Comparison of ENCODE assay signal across 9 cellular contexts in the genomic region with DNA sequence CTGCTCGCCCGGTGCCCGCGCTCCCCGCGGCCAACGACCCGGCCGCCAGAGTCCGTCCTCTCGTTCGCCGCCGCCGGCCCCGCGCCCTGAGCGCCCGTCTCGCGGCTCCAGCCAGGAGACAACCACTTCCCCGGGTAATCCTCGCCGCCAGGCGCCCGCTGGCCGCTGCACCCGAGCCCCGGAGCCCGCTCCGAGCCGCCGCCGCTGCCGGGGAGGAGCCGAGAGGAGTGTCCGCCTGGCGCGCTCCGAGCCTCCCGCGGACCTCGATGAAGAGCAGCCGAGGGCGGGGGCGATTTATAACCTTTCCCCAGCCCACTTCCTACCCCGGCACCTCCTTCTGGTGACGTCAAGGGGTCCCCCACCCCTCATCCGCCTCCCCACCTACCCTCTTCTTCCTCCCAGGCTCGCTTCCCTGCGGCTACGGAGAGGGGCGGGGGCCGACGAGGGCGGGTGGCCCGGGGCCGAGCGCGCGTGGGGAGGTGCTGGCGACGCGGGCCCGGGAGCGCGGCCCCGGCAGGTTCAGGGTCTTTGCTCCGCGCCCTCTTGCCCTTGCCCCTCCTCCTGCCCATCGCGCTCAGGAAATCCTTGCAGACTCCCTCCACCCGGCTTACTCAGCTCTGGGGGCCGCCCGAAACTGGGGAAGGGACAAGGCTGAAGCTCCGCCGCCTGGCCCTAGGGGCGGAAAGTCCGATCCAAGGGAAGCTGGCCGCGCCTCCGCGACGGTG. TPM values are rescaled to one million over a fixed set of nuclear protein-coding genes. Genes with fewer than 3 reads are reported as not detected.
DNase-seq lines count a peak whose midpoint lies in the region; ATAC-seq and TF ChIP-seq lines count a peak whose summit lies in the region.
"Had no signal": no experiment of that assay in that cellular context is flagged by ENCODE, and none has a peak within 500 bp of the region (broad histone marks: within the 10 kb centered on the region; RNA-seq: fewer than 3 reads in every experiment).

FLT1 (minus strand) TSS at position 268 of the 725 bp plus-strand sequence. CDS start 285 bp downstream, outside the sequence.

- POLR2A ChIA-PET in PC-9 (lab: Charles Lee; ENCODE audit: unreplicated experiment): no interaction called here

- no peaks in the 10 kb centered on the region for H3K9me3 ChIP-seq in SJSA1 (replicated peaks)
- H3K9me3 ChIP-seq in lower lobe of right lung: no peaks in the 10 kb centered on the region
- H3K9me3 ChIP-seq in PC-9 (ENCODE audit: insufficient read depth, low read depth): no peaks in the 10 kb centered on the region

- peak within 1 kb of the TSS; percentile 49 for H3K4me3 ChIP-seq in SJSA1
- H3K4me3 ChIP-seq in lower lobe of right lung: peak within 1 kb of the TSS; percentile 64
- H3K4me3 ChIP-seq in PC-9: no peak within 1 kb of the TSS

- H3K4me1 Mint-ChIP-seq in dendritic cell treated with granulocyte-macrophage colony-stimulating factor and Interleukin-4, amounts not matched to agents 40 ng/mL and 50 ng/mL, for 4 days (ENCODE audit: low read depth): peaks cover 31% of the 10 kb centered on the region

- H3K79me2 ChIP-seq in PC-9 (ENCODE audit: low read depth): no peaks in the 10 kb centered on the region

- no peaks in the 10 kb centered on the region for H3F3A ChIP-seq in PC-9 (ENCODE audit: insufficient read depth, low read depth)

- peak; percentile 11 for TF ChIP-seq CTCF in lower lobe of right lung (IDR thresholded peaks at IDR 0.05)
- TF ChIP-seq CTCF in PC-9 (conservative IDR thresholded peaks at IDR 0.05): no peak

- H4K20me1 ChIP-seq in PC-9 (ENCODE audit: insufficient read depth): no peaks in the 10 kb centered on the region

- no peaks in the 10 kb centered on the region for H3K36me3 ChIP-seq in SJSA1
- H3K36me3 ChIP-seq in lower lobe of right lung: no peaks in the 10 kb centered on the region
- no peaks in the 10 kb centered on the region for H3K36me3 ChIP-seq in PC-9 (ENCODE audit: low read depth)

- peak within 1 kb of the TSS; percentile 77 for H3K4me3 Mint-ChIP-seq in dendritic cell treated with granulocyte-macrophage colony-stimulating factor and Interleukin-4, amounts not matched to agents 40 ng/mL and 50 ng/mL, for 4 days

- peak within 1 kb of the TSS; percentile 50 for H3K27ac Mint-ChIP-seq in dendritic cell treated with granulocyte-macrophage colony-stimulating factor and Interleukin-4, amounts not matched to agents 40 ng/mL and 50 ng/mL, for 4 days

- H3K27me3 ChIP-seq in SJSA1 (replicated peaks) (peaks cover 39% of the 10 kb centered on the region), lower lobe of right lung (ENCODE audit: low read depth) (peaks cover 63% of the 10 kb centered on the region), PC-9 (ENCODE audit: insufficient read depth, low read depth) (peaks cover 71% of the 10 kb centered on the region)

- H3K9me2 ChIP-seq in PC-9 (ENCODE audit: insufficient read depth): no peaks in the 10 kb centered on the region

- no TSS peak for BruUV-seq in PC-9 (replicated peaks; lab: Mats Ljungman, UMichigan)

- DNase-seq in DMS 273 (lab: John Stamatoyannopoulos, UW; ENCODE audit: unreplicated experiment) (peak; percentile 59), DMS 273 treated with DMSO at 0.1 percent for 48 hours (lab: John Stamatoyannopoulos, UW) (no peak), SJSA1 (ENCODE audit: low read depth in 1 of 2, low spot score in 2 of 2) (peak in 1 of 2 experiments; percentile 28), lower lobe of right lung (peak; percentile 67), PC-9 (no peak)
- DNase-seq in stimulated activated CD8-positive, alpha-beta memory T cell treated with anti-CD3 and anti-CD28 coated beads, Interleukin-2, amount 100 ng/mL, for 48 hours (ENCODE audit: low read depth in 2 of 2): peak; percentile 30 to 39

- H3K4me1 ChIP-seq in SJSA1 (replicated peaks) (peaks cover 29% of the 10 kb centered on the region), lower lobe of right lung (peaks cover 35% of the 10 kb centered on the region), PC-9 (replicated peaks; ENCODE audit: insufficient read depth) (no peaks in the 10 kb centered on the region)

- ATAC-seq in lower lobe of right lung (peak; percentile 76 to 78), HG02973 (IDR thresholded peaks at IDR 0.05; ENCODE audit: unreplicated experiment) (no peak)

- H3K27ac ChIP-seq in SJSA1: no peak within 1 kb of the TSS
- peak within 1 kb of the TSS; percentile 70 for H3K27ac ChIP-seq in lower lobe of right lung
- H3K27ac ChIP-seq in PC-9: no peak within 1 kb of the TSS
- H3K27ac ChIP-seq: 22Rv1 had no signal

- H3K27me3 Mint-ChIP-seq in dendritic cell treated with granulocyte-macrophage colony-stimulating factor and Interleukin-4, amounts not matched to agents 40 ng/mL and 50 ng/mL, for 4 days: peaks cover 72% of the 10 kb centered on the region

- H3K4me2 ChIP-seq in PC-9: no peak within 1 kb of the TSS

- H3K9me3 Mint-ChIP-seq in dendritic cell treated with granulocyte-macrophage colony-stimulating factor and Interleukin-4, amounts not matched to agents 40 ng/mL and 50 ng/mL, for 4 days: no peaks in the 10 kb centered on the region

- CTCF ChIA-PET in PC-9 (lab: Charles Lee): no interaction called here

- intact Hi-C loops in dendritic cell treated with granulocyte-macrophage colony-stimulating factor and Interleukin-4, amounts not matched to agents 40 ng/mL and 50 ng/mL, for 4 days (cut with micrococcal nuclease): loop anchor here (5.0 kb wide), 1 partner anchor 37 kb away; no protein-coding TSS in a partner anchor
- intact Hi-C loops in lower lobe of right lung (cut with DNase I) (no loop called here), PC-9 (cut with micrococcal nuclease; ENCODE audit: unreplicated experiment) (no loop called here)

- no peak within 1 kb of the TSS for H2AFZ ChIP-seq in PC-9

- H3K36me3 Mint-ChIP-seq in dendritic cell treated with granulocyte-macrophage colony-stimulating factor and Interleukin-4, amounts not matched to agents 40 ng/mL and 50 ng/mL, for 4 days (ENCODE audit: low read depth): no peaks in the 10 kb centered on the region

RNA-seq across cellular contexts. Expression of gene FLT1, which starts in this region (rescaled TPM):
- total RNA-seq in SJSA1 (2014; rRNA removed; shearing (Covaris generic)): 1.6 and 3.8 TPM in 2 replicates
- total RNA-seq in lower lobe of right lung (41.9 TPM), PC-9 (2021) (not detected in 2 replicates)

Comparison
In these comparisons a context has a peak if more than half of its experiments do, and no peak if none do; other contexts are left out.
1. DNase-seq: peak in DMS 273 (single experiment), lower lobe of right lung (single experiment) and stimulated activated CD8-positive, alpha-beta memory T cell treated with anti-CD3 and anti-CD28 coated beads, Interleukin-2, amount 100 ng/mL, for 48 hours (2 of 2); none in DMS 273 treated with DMSO at 0.1 percent for 48 hours (single experiment) and PC-9 (0 of 2).